Comparison of ENCODE assay signal across 8 cellular contexts in the genomic region with DNA sequence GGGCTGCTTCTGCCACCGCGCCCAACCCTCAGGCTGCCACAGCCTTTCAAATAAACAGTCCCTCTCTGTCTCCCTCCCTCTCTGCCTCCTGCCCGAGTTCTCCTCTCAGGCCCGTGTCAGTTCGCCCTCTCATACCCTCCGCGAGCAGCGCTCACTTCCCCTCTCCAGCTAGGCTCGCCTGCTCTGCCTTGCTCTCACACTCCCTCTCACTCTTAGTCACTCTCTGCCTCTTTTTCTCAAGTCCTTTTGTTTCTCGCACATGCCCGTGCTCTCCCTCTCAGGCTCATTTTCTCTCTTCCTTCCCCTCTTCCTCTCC. TPM values are rescaled to one million over a fixed set of nuclear protein-coding genes. Genes with fewer than 3 reads are reported as not detected.
DNase-seq lines count a peak whose midpoint lies in the region; ATAC-seq and TF ChIP-seq lines count a peak whose summit lies in the region.

No MANE protein-coding gene starts in this region.

- no peak for TF ChIP-seq CTCF in NB4 (IDR thresholded peaks at IDR 0.05; ENCODE audit: low read depth, low read length)
- no peak for TF ChIP-seq CTCF in progenitor cell of endocrine pancreas (IDR thresholded peaks at IDR 0.05; ENCODE audit: unreplicated experiment)

- peak; percentile 38 for ATAC-seq in GM21367 (IDR thresholded peaks at IDR 0.05; ENCODE audit: unreplicated experiment)

- peaks cover 51 to 78% (median 62%) of the 10 kb centered on the region in 11 experiments for H3K27me3 ChIP-seq in BLaER1 treated with 17β-estradiol and CSF1 and Interleukin-3, amounts not matched to agents 10 nM and 100 nM

- no peak overlapping the region for H3K27ac Mint-ChIP-seq in activated naive CD4-positive, alpha-beta T cell treated with anti-CD3 and anti-CD28 coated beads, Interleukin-2, amount 10 ng/mL, durations not matched to agents 7 days and 5 days
- no peak overlapping the region for H3K27ac Mint-ChIP-seq in progenitor cell of endocrine pancreas

- intact Hi-C loops in cardiac septum (cut with DNase I): no loop called here

- H3K9ac ChIP-seq in BLaER1 treated with 17β-estradiol and CSF1 and Interleukin-3, amounts not matched to agents 10 nM and 100 nM: peak overlapping the region in 10 of 11 experiments; percentile 80 to 90 (median 86); a peak in 19 of 22 replicates

- peak overlapping the region; percentile 39 to 87 (median 78); a peak in 19 of 20 replicates for H3K4me3 ChIP-seq in BLaER1 treated with 17β-estradiol and CSF1 and Interleukin-3, amounts not matched to agents 10 nM and 100 nM
- no peak overlapping the region for H3K4me3 ChIP-seq in NB4 (ENCODE audit: low read depth, low read length)

- peaks cover 35% of the 10 kb centered on the region for H3K27me3 Mint-ChIP-seq in activated naive CD4-positive, alpha-beta T cell treated with anti-CD3 and anti-CD28 coated beads, Interleukin-2, amount 10 ng/mL, durations not matched to agents 7 days and 5 days
- H3K27me3 Mint-ChIP-seq in progenitor cell of endocrine pancreas: no peaks in the 10 kb centered on the region

- H3K27ac ChIP-seq in BLaER1 treated with 17β-estradiol and CSF1 and Interleukin-3, amounts not matched to agents 10 nM and 100 nM: peak overlapping the region in 9 of 11 experiments; percentile 1 to 80 (median 65); a peak in 18 of 22 replicates

- peaks cover 23% of the 10 kb centered on the region for H3K4me1 Mint-ChIP-seq in activated naive CD4-positive, alpha-beta T cell treated with anti-CD3 and anti-CD28 coated beads, Interleukin-2, amount 10 ng/mL, durations not matched to agents 7 days and 5 days
- peaks cover 17% of the 10 kb centered on the region for H3K4me1 Mint-ChIP-seq in progenitor cell of endocrine pancreas (ENCODE audit: low read depth)

- H3K4me3 Mint-ChIP-seq in activated naive CD4-positive, alpha-beta T cell treated with anti-CD3 and anti-CD28 coated beads, Interleukin-2, amount 10 ng/mL, durations not matched to agents 7 days and 5 days: peak overlapping the region; percentile 53
- H3K4me3 Mint-ChIP-seq in progenitor cell of endocrine pancreas (ENCODE audit: low read depth): peak overlapping the region; percentile 83

- peaks cover 11 to 83% (median 78%) of the 10 kb centered on the region in 11 experiments; a peak in 19 of 22 replicates for H4K20me1 ChIP-seq in BLaER1 treated with 17β-estradiol and CSF1 and Interleukin-3, amounts not matched to agents 10 nM and 100 nM

- CTCF ChIA-PET in activated naive CD4-positive, alpha-beta T cell treated with anti-CD3 and anti-CD28 coated beads, Interleukin-2, amount 10 ng/mL, durations not matched to agents 7 days and 5 days (lab: Charles Lee): no interaction called here

- peak overlapping the region; percentile 73 to 92 (median 82) for H3K4me2 ChIP-seq in BLaER1 treated with 17β-estradiol and CSF1 and Interleukin-3, amounts not matched to agents 10 nM and 100 nM

- H3K36me3 ChIP-seq in BLaER1 treated with 17β-estradiol and CSF1 and Interleukin-3, amounts not matched to agents 10 nM and 100 nM: peaks cover 0 to 8% (median 0%) of the 10 kb centered on the region in 11 experiments; a peak in 2 of 22 replicates

- H3K4me1 ChIP-seq in BLaER1 treated with 17β-estradiol and CSF1 and Interleukin-3, amounts not matched to agents 10 nM and 100 nM: peaks cover 35 to 59% (median 54%) of the 10 kb centered on the region in 10 experiments

- no peak for TF ChIP-seq POLR2A in NB4 (IDR thresholded peaks at IDR 0.05; ENCODE audit: extremely low read depth, insufficient read length)

- no peaks in the 10 kb centered on the region for H3K9me3 ChIP-seq in BLaER1 treated with 17β-estradiol and CSF1 and Interleukin-3, amounts not matched to agents 10 nM and 100 nM (replicated peaks in 1 of 11)

- no peaks in the 10 kb centered on the region for H3K9me3 Mint-ChIP-seq in activated naive CD4-positive, alpha-beta T cell treated with anti-CD3 and anti-CD28 coated beads, Interleukin-2, amount 10 ng/mL, durations not matched to agents 7 days and 5 days
- peaks cover 4% of the 10 kb centered on the region for H3K9me3 Mint-ChIP-seq in progenitor cell of endocrine pancreas (ENCODE audit: low read depth)

- DNase-seq in NB4 (ENCODE audit: low read depth) (peak; percentile 77), cardiac septum (ENCODE audit: low spot score) (peak; percentile 75), progenitor cell of endocrine pancreas (ENCODE audit: low spot score, unreplicated experiment) (peak; percentile 8), NCI-H524 treated with DMSO at 0.1 percent for 48 hours (lab: John Stamatoyannopoulos, UW) (no peak), NCI-H1048 (lab: John Stamatoyannopoulos, UW) (no peak)
- DNase-seq in activated naive CD4-positive, alpha-beta T cell treated with anti-CD3 and anti-CD28 coated beads, Interleukin-2, amount 10 ng/mL, durations not matched to agents 7 days and 5 days: peak; percentile 44

- H3K36me3 Mint-ChIP-seq in activated naive CD4-positive, alpha-beta T cell treated with anti-CD3 and anti-CD28 coated beads, Interleukin-2, amount 10 ng/mL, durations not matched to agents 7 days and 5 days: peaks cover 2% of the 10 kb centered on the region
- H3K36me3 Mint-ChIP-seq in progenitor cell of endocrine pancreas (ENCODE audit: insufficient read depth): peaks cover 3% of the 10 kb centered on the region

RNA-seq across cellular contexts. Expression of a gene that starts 3.2 kb away (rescaled TPM):
- 27.9 TPM for total RNA-seq in cardiac septum
- total RNA-seq in progenitor cell of endocrine pancreas: 16.9 and 18.0 TPM in 2 replicates

Comparison
In these comparisons a context has a peak if more than half of its experiments do, and no peak if none do; other contexts are left out.
1. DNase-seq: peak in NB4 (single experiment), activated naive CD4-positive, alpha-beta T cell treated with anti-CD3 and anti-CD28 coated beads, Interleukin-2, amount 10 ng/mL, durations not matched to agents 7 days and 5 days (single experiment), cardiac septum (single experiment) and progenitor cell of endocrine pancreas (single experiment); none in NCI-H524 treated with DMSO at 0.1 percent for 48 hours (single experiment) and NCI-H1048 (single experiment).